In the genomic region with DNA sequence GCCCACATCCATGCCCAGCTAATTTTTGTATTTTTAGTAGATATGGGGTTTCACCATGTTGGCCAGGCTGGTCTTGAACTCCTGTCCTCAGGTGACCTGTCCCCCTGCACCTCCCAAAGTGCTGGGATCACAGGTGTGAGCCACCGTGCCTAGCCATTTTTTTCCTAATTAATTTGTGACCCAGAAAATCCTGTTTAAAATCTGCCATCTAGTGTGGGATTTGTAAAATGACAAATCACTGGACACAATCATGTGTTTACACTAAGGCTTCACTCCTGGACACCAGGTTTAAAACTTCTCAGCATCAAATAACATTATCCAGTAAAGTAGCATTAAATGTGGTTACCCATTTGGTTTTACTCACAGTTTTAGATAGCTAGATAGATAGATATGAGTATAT, we compare ENCODE assay signal across 12 cellular contexts. TPM values are rescaled to one million over a fixed set of nuclear protein-coding genes. Genes with fewer than 3 reads are reported as not detected.
DNase-seq lines count a peak whose midpoint lies in the region; ATAC-seq, FAIRE-seq and TF ChIP-seq lines count a peak whose summit lies in the region.
"Had no signal": no experiment of that assay in that cellular context is flagged by ENCODE, and none has a peak within 500 bp of the region (broad histone marks: within the 10 kb centered on the region; RNA-seq: fewer than 3 reads in every experiment).

No MANE protein-coding gene starts in this region.

- no peak for ATAC-seq in activated CD4-positive, CD25-positive, alpha-beta regulatory T cell treated with anti-CD3 and anti-CD28 coated beads, Interleukin-2, amount 50 U/mL, for 24 hours
- no peak for ATAC-seq in stimulated activated effector memory CD8-positive, alpha-beta T cell treated with anti-CD3 and anti-CD28 coated beads, Interleukin-12 subunit alpha, Interleukin-12 subunit beta, amount 100 ng/mL, for 72 hours
- ATAC-seq: natural killer cell had no signal

- no peaks in the 10 kb centered on the region for H3K9me3 Mint-ChIP-seq in neural crest cell
- no peaks in the 10 kb centered on the region for H3K9me3 Mint-ChIP-seq in stimulated activated effector memory CD8-positive, alpha-beta T cell treated with anti-CD3 and anti-CD28 coated beads, Interleukin-12 subunit alpha, Interleukin-12 subunit beta, amount 100 ng/mL, for 72 hours
- H3K9me3 Mint-ChIP-seq: natural killer cell had no signal

- H3K4me3 Mint-ChIP-seq in neural crest cell = no peak overlapping the region
- no peak overlapping the region for H3K4me3 Mint-ChIP-seq in stimulated activated effector memory CD8-positive, alpha-beta T cell treated with anti-CD3 and anti-CD28 coated beads, Interleukin-12 subunit alpha, Interleukin-12 subunit beta, amount 100 ng/mL, for 72 hours
- H3K4me3 Mint-ChIP-seq: B cell; natural killer cell; stimulated activated naive B cell treated with anti-CD40 and anti-IgM and Interleukin-4, amounts not matched to agents 10 μg/mL and 1 μg/mL and 100 μg/mL, for 72 hours had no signal

- TF ChIP-seq CTCF in bronchial epithelial cell (IDR thresholded peaks at IDR 0.05; ENCODE audit: insufficient read depth, low read length, severe bottlenecking) (no peak), neural crest cell (conservative IDR thresholded peaks at IDR 0.05) (peak; percentile 50)

- DNase-seq in DMS153 treated with DMSO at 0.1 percent for 48 hours (lab: John Stamatoyannopoulos, UW; ENCODE audit: unreplicated experiment) (peak; percentile 1), DMS153 (lab: John Stamatoyannopoulos, UW) (no peak), LoVo (ENCODE audit: low spot score) (peak; percentile 25), bronchial epithelial cell (ENCODE audit: low read depth) (peak; percentile 42), neural crest cell (ENCODE audit: low read depth, low spot score) (no peak)
- no peak for DNase-seq in activated T-cell treated with anti-CD3 and anti-CD28 coated beads, Interleukin-2, amount 50 U/mL, for 1 hour
- DNase-seq in stimulated activated effector memory CD8-positive, alpha-beta T cell treated with anti-CD3 and anti-CD28 coated beads, Interleukin-12 subunit alpha, Interleukin-12 subunit beta, amount 100 ng/mL, for 72 hours (ENCODE audit: low spot score in 2 of 2) = no peak
- DNase-seq: natural killer cell; stimulated activated naive B cell treated with anti-CD40 and anti-IgM and Interleukin-4, amounts not matched to agents 10 μg/mL and 1 μg/mL and 100 μg/mL, for 72 hours had no signal

- no peaks in the 10 kb centered on the region for H3K36me3 ChIP-seq in bronchial epithelial cell (ENCODE audit: control insufficient read depth, insufficient read depth, low read length)
- H3K36me3 ChIP-seq: SJSA1 had no signal

- H3K4me3 ChIP-seq in bronchial epithelial cell (ENCODE audit: low read depth, low read length) = no peak overlapping the region
- H3K4me3 ChIP-seq: SJSA1 had no signal

- FAIRE-seq in bronchial epithelial cell (lab: Jason Lieb, UNC) = no peak

- no peaks in the 10 kb centered on the region for H3K27me3 ChIP-seq in bronchial epithelial cell (ENCODE audit: control insufficient read depth, insufficient read depth, low read length)
- H3K27me3 ChIP-seq: SJSA1 had no signal

- H3K36me3 Mint-ChIP-seq in neural crest cell (ENCODE audit: low read depth) = no peaks in the 10 kb centered on the region
- no peaks in the 10 kb centered on the region for H3K36me3 Mint-ChIP-seq in stimulated activated effector memory CD8-positive, alpha-beta T cell treated with anti-CD3 and anti-CD28 coated beads, Interleukin-12 subunit alpha, Interleukin-12 subunit beta, amount 100 ng/mL, for 72 hours
- H3K36me3 Mint-ChIP-seq: natural killer cell had no signal

- no peaks in the 10 kb centered on the region for H3K4me1 Mint-ChIP-seq in neural crest cell
- H3K4me1 Mint-ChIP-seq in stimulated activated effector memory CD8-positive, alpha-beta T cell treated with anti-CD3 and anti-CD28 coated beads, Interleukin-12 subunit alpha, Interleukin-12 subunit beta, amount 100 ng/mL, for 72 hours = no peaks in the 10 kb centered on the region
- H3K4me1 Mint-ChIP-seq: natural killer cell had no signal

- H3K27ac Mint-ChIP-seq in neural crest cell (ENCODE audit: unreplicated experiment) = no peak overlapping the region
- H3K27ac Mint-ChIP-seq in stimulated activated effector memory CD8-positive, alpha-beta T cell treated with anti-CD3 and anti-CD28 coated beads, Interleukin-12 subunit alpha, Interleukin-12 subunit beta, amount 100 ng/mL, for 72 hours = no peak overlapping the region
- H3K27ac Mint-ChIP-seq: B cell; natural killer cell; stimulated activated naive B cell treated with anti-CD40 and anti-IgM and Interleukin-4, amounts not matched to agents 10 μg/mL and 1 μg/mL and 100 μg/mL, for 72 hours had no signal

- H3K27me3 Mint-ChIP-seq in neural crest cell (ENCODE audit: low read depth) = no peaks in the 10 kb centered on the region
- H3K27me3 Mint-ChIP-seq: B cell; stimulated activated naive B cell treated with anti-CD40 and anti-IgM and Interleukin-4, amounts not matched to agents 10 μg/mL and 1 μg/mL and 100 μg/mL, for 72 hours had no signal

RNA-seq across cellular contexts. Expression of gene KDM4C, which starts 18.6 kb away (rescaled TPM):
- total RNA-seq in bronchial epithelial cell (36.6 and 44.0 TPM in 2 replicates), neural crest cell (9.4 and 11.2 TPM in 2 replicates)

Comparison
In these comparisons a context has a peak if more than half of its experiments do, and no peak if none do; other contexts are left out.
1. DNase-seq: peak in DMS153 treated with DMSO at 0.1 percent for 48 hours (single experiment), LoVo (single experiment) and bronchial epithelial cell (single experiment); none in DMS153 (single experiment), neural crest cell (single experiment), activated T-cell treated with anti-CD3 and anti-CD28 coated beads, Interleukin-2, amount 50 U/mL, for 1 hour (single experiment) and stimulated activated effector memory CD8-positive, alpha-beta T cell treated with anti-CD3 and anti-CD28 coated beads, Interleukin-12 subunit alpha, Interleukin-12 subunit beta, amount 100 ng/mL, for 72 hours (0 of 2).